24 cellular contexts compared by ENCODE assay signal in genomic region chr5:135642934-135643333, GRCh38.
"Had no signal": no experiment of that assay in that cellular context is flagged by ENCODE, and none has a peak within 500 bp of the region (broad histone marks: within the 10 kb centered on the region; RNA-seq: fewer than 3 reads in every experiment).

No MANE protein-coding gene starts in this region.

- H3K27ac Mint-ChIP-seq: activated B cell treated with CpG ODN at 0.5 μM for 24 hours; activated CD4-positive, alpha-beta T cell treated with anti-CD3 and anti-CD28 coated beads, Interleukin-2, amount 10 ng/mL, durations not matched to agents 24 days and 14 days; activated CD8-positive, alpha-beta memory T cell treated with anti-CD3 and anti-CD28 coated beads, Interleukin-2, amount 10 ng/mL, durations not matched to agents 7 days and 5 days; activated naive CD4-positive, alpha-beta T cell treated with anti-CD3 and anti-CD28 coated beads for 36 hours; activated naive CD8-positive, alpha-beta T cell; activated T-cell treated with anti-CD3 and anti-CD28 coated beads, Interleukin-2, amount 50 U/mL, for 24 hours; activated T-helper 17 cell treated with anti-CD3 and anti-CD28 coated beads, Interleukin-2, amount 50 U/mL, for 72 hours had no signal

- H3K36me3 Mint-ChIP-seq: activated CD8-positive, alpha-beta memory T cell treated with anti-CD3 and anti-CD28 coated beads, Interleukin-2, amount 10 ng/mL, durations not matched to agents 7 days and 5 days; activated naive CD8-positive, alpha-beta T cell had no signal

- H3K4me3 Mint-ChIP-seq: activated B cell treated with CpG ODN at 0.5 μM for 24 hours; activated CD4-positive, alpha-beta T cell treated with anti-CD3 and anti-CD28 coated beads, Interleukin-2, amount 10 ng/mL, durations not matched to agents 24 days and 14 days; activated CD8-positive, alpha-beta memory T cell treated with anti-CD3 and anti-CD28 coated beads, Interleukin-2, amount 10 ng/mL, durations not matched to agents 7 days and 5 days; activated naive CD4-positive, alpha-beta T cell treated with anti-CD3 and anti-CD28 coated beads for 36 hours; activated naive CD8-positive, alpha-beta T cell; activated T-cell treated with anti-CD3 and anti-CD28 coated beads, Interleukin-2, amount 50 U/mL, for 24 hours; activated T-helper 17 cell treated with anti-CD3 and anti-CD28 coated beads, Interleukin-2, amount 50 U/mL, for 72 hours had no signal

- H3K9me3 Mint-ChIP-seq: activated B cell treated with CpG ODN at 0.5 μM for 24 hours; activated CD4-positive, alpha-beta T cell treated with anti-CD3 and anti-CD28 coated beads, Interleukin-2, amount 10 ng/mL, durations not matched to agents 24 days and 14 days; activated naive CD4-positive, alpha-beta T cell treated with anti-CD3 and anti-CD28 coated beads for 36 hours; activated T-cell treated with anti-CD3 and anti-CD28 coated beads, Interleukin-2, amount 50 U/mL, for 24 hours; activated T-helper 17 cell treated with anti-CD3 and anti-CD28 coated beads, Interleukin-2, amount 50 U/mL, for 72 hours had no signal

- H3K4me1 Mint-ChIP-seq: activated B cell treated with CpG ODN at 0.5 μM for 24 hours; activated CD4-positive, alpha-beta T cell treated with anti-CD3 and anti-CD28 coated beads, Interleukin-2, amount 10 ng/mL, durations not matched to agents 24 days and 14 days; activated CD8-positive, alpha-beta memory T cell treated with anti-CD3 and anti-CD28 coated beads, Interleukin-2, amount 10 ng/mL, durations not matched to agents 7 days and 5 days; activated T-helper 17 cell treated with anti-CD3 and anti-CD28 coated beads, Interleukin-2, amount 50 U/mL, for 72 hours had no signal

- H3K4me1 ChIP-seq: Peyer's patch had no signal

- H3K36me3 ChIP-seq: brain microvascular endothelial cell, Peyer's patch had no signal

- H3K27ac ChIP-seq: brain microvascular endothelial cell, Peyer's patch, RWPE1 had no signal

- H3K27me3 ChIP-seq: brain microvascular endothelial cell, Peyer's patch had no signal

- H3K9me3 ChIP-seq: Peyer's patch had no signal

- DNase-seq: activated B cell treated with CpG ODN at 0.5 μM for 24 hours; activated CD4-positive, alpha-beta T cell treated with anti-CD3 and anti-CD28 coated beads for 1 hour; activated CD4-positive, alpha-beta T cell treated with anti-CD3 and anti-CD28 coated beads, Interleukin-2, amount 10 ng/mL, durations not matched to agents 24 days and 14 days; activated CD4-positive, alpha-beta T cell treated with anti-CD3 and anti-CD28 coated beads, Interleukin-2, amount 50 U/mL, for 48 hours; activated gamma-delta T cell; activated naive CD4-positive, alpha-beta T cell treated with anti-CD3 and anti-CD28 coated beads for 36 hours; activated T-cell treated with anti-CD3 and anti-CD28 coated beads, Interleukin-2, amount 50 U/mL, for 24 hours; amygdala; brain microvascular endothelial cell; IMR-90; KBM-7; NCI-H1105 treated with DMSO at 0.1 percent for 48 hours; NCI-H146; NCI-H187 treated with DMSO at 0.1 percent for 48 hours; NCI-H2081 treated with DMSO at 0.1 percent for 48 hours; NCI-H446; Peyer's patch; SHP77; T-helper 2 cell; T1000 had no signal

- H3K27me3 Mint-ChIP-seq: activated T-cell treated with anti-CD3 and anti-CD28 coated beads, Interleukin-2, amount 50 U/mL, for 24 hours had no signal

- H3K4me3 ChIP-seq: Peyer's patch had no signal

- ATAC-seq: activated CD8-positive, alpha-beta memory T cell treated with anti-CD3 and anti-CD28 coated beads, Interleukin-2, amount 10 ng/mL, durations not matched to agents 7 days and 5 days; activated T-helper 17 cell treated with anti-CD3 and anti-CD28 coated beads, Interleukin-2, amount 50 U/mL, for 72 hours had no signal
